Comparison of ENCODE assay signal across 29 cellular contexts in genomic region chr11:115654792-115655191, GRCh38.
DNase-seq lines count a peak whose midpoint lies in the region; ATAC-seq and TF ChIP-seq lines count a peak whose summit lies in the region.
"Had no signal": no experiment of that assay in that cellular context is flagged by ENCODE, and none has a peak within 500 bp of the region (broad histone marks: within the 10 kb centered on the region; RNA-seq: fewer than 3 reads in every experiment).

No MANE protein-coding gene starts in this region.

- CTCF ChIA-PET in HEK293 (lab: Yijun Ruan, JAX), result no interaction called here

- TF ChIP-seq CTCF in HEK293 (tag by site-specific recombination; IDR thresholded peaks at IDR 0.05) (no peak), osteoblast (IDR thresholded peaks at IDR 0.05; ENCODE audit: extremely low read depth, low read depth, low read length) (no peak)

- H2AFZ ChIP-seq in osteoblast (ENCODE audit: low read length), result no peak overlapping the region

- peaks cover 3% of the 10 kb centered on the region for H3K27me3 ChIP-seq in osteoblast (ENCODE audit: insufficient read depth, low read length)
- H3K27me3 ChIP-seq: BE2C; BLaER1; BLaER1 treated with 17β-estradiol and CSF1 and Interleukin-3, amounts not matched to agents 10 nM and 100 nM had no signal

- no peaks in the 10 kb centered on the region for H3K79me2 ChIP-seq in osteoblast (ENCODE audit: insufficient read depth, low read length)

- DNase-seq in osteoblast (ENCODE audit: insufficient read length, low spot score, missing footprints) (peak; percentile 66), Right ventricle myocardium inferior (ENCODE audit: missing footprints) (no peak), HuH-7 (ENCODE audit: low spot score) (no peak)
- DNase-seq: 8988T; ACHN; AML-193; BE2C; C1 segment of cervical spinal cord; Caco-2; Calu3; CD4-positive, alpha-beta memory T cell; CD4-positive, alpha-beta T cell; CD4-positive, CD25-positive, alpha-beta regulatory T cell; CD8-positive, alpha-beta memory T cell; CD8-positive, alpha-beta T cell; COR-L47; DMS 273 treated with DMSO at 0.1 percent for 48 hours; DMS153; DMS53; DMS79; DMS79 treated with DMSO at 0.1 percent for 48 hours; DND-41; EL had no signal

- no peaks in the 10 kb centered on the region for H3K9me3 ChIP-seq in HEK293 (ENCODE audit: control insufficient read depth, insufficient read depth, low read depth, low read length)
- no peaks in the 10 kb centered on the region for H3K9me3 ChIP-seq in osteoblast (ENCODE audit: low read depth, low read length)
- H3K9me3 ChIP-seq: A549, BE2C, Caco-2 had no signal

- no peak overlapping the region for H3K4me2 ChIP-seq in osteoblast (ENCODE audit: insufficient read depth, low read length)
- H3K4me2 ChIP-seq: A549; BLaER1; BLaER1 treated with 17β-estradiol and CSF1 and Interleukin-3, amounts not matched to agents 10 nM and 100 nM had no signal

- H3K36me3 ChIP-seq in HEK293 (ENCODE audit: control insufficient read depth in 2 of 2, insufficient read depth in 1 of 2, low read length in 2 of 2) (no peaks in the 10 kb centered on the region), osteoblast (ENCODE audit: insufficient read depth, low read length) (no peaks in the 10 kb centered on the region)
- H3K36me3 ChIP-seq: BE2C; BLaER1; BLaER1 treated with 17β-estradiol and CSF1 and Interleukin-3, amounts not matched to agents 10 nM and 100 nM had no signal

- no peaks in the 10 kb centered on the region for H4K20me1 ChIP-seq in osteoblast (ENCODE audit: insufficient read depth, low read length)
- H4K20me1 ChIP-seq: BLaER1; BLaER1 treated with 17β-estradiol and CSF1 and Interleukin-3, amounts not matched to agents 10 nM and 100 nM had no signal

- POLR2A ChIA-PET in HEK293 (lab: Yijun Ruan, JAX), result no interaction called here

- H3K27ac ChIP-seq in HEK293 (ENCODE audit: extremely low read depth, low read depth, low read length), result no peak overlapping the region
- no peak overlapping the region for H3K27ac ChIP-seq in osteoblast (ENCODE audit: low read depth, low read length)
- H3K27ac ChIP-seq: 22Rv1; A549; BLaER1; BLaER1 treated with 17β-estradiol and CSF1 and Interleukin-3, amounts not matched to agents 10 nM and 100 nM; C4-2B had no signal

- H3K4me3 ChIP-seq in HEK293 (ENCODE audit: low read depth, low read length) (no peak overlapping the region), osteoblast (ENCODE audit: insufficient read depth, low read length) (no peak overlapping the region)
- H3K4me3 ChIP-seq: A549; BLaER1; BLaER1 treated with 17β-estradiol and CSF1 and Interleukin-3, amounts not matched to agents 10 nM and 100 nM had no signal

- ATAC-seq in Right ventricle myocardium inferior, result no peak
- ATAC-seq: A549; CD8-positive, alpha-beta T cell had no signal

- intact Hi-C loops in Right ventricle myocardium inferior (cut with DNase I), result no loop called here

- H3K4me1 ChIP-seq in HEK293 (ENCODE audit: control insufficient read depth, insufficient read depth, low read length), result peaks cover 4% of the 10 kb centered on the region; the same call in 1 of the 2 replicates
- H3K4me1 ChIP-seq in osteoblast (ENCODE audit: insufficient read depth, low read length), result no peaks in the 10 kb centered on the region
- H3K4me1 ChIP-seq: A549, BLaER1, Caco-2 had no signal

TF ChIP-seq in HEK293, 187 proteins besides CTCF, POLR2A, EP300 and RAD21:
- peak; percentile 87; the same call in 1 of the 2 replicates for TF ChIP-seq ZNF664 (tag by site-specific recombination; IDR thresholded peaks at IDR 0.05)
- TF ChIP-seq SCRT2 (tag by site-specific recombination; IDR thresholded peaks at IDR 0.05), result no peak
